Comparison of ENCODE assay signal across 15 cellular contexts in the genomic region with DNA sequence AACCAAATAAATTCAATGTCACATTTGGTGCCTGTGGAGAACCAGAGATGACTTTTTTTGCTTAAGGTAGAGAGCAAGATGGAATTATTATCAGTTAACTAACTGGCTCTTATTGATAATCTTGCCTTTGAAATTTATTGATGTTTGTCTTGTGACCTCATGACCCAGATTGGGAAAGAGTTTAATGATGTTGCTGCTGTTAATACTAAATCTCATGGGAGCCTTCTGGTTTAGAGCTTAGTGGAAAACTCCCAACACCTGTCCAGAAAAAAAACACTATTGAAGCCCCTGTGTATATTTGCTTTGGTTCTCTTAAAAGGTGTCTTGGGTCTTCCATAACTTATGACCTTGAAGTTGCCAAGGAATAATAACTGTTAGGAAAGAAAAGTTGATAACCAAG. TPM values are rescaled to one million over a fixed set of nuclear protein-coding genes. Genes with fewer than 3 reads are reported as not detected.
DNase-seq lines count a peak whose midpoint lies in the region; ATAC-seq and TF ChIP-seq lines count a peak whose summit lies in the region.
"Had no signal": no experiment of that assay in that cellular context is flagged by ENCODE, and none has a peak within 500 bp of the region (broad histone marks: within the 10 kb centered on the region; RNA-seq: fewer than 3 reads in every experiment).

No MANE protein-coding gene starts in this region.

- TF ChIP-seq CTCF in brain (conservative IDR thresholded peaks at IDR 0.05) (no peak), progenitor cell of endocrine pancreas (IDR thresholded peaks at IDR 0.05; ENCODE audit: unreplicated experiment) (no peak)

- H3K27ac Mint-ChIP-seq in activated CD4-positive, alpha-beta T cell treated with anti-CD3 and anti-CD28 coated beads for 36 hours: peak overlapping the region; percentile 73
- H3K27ac Mint-ChIP-seq in brain: peak overlapping the region in 3 of 5 experiments; percentile 3 to 30 (median 22)
- peak overlapping the region; percentile 49 for H3K27ac Mint-ChIP-seq in progenitor cell of endocrine pancreas
- H3K27ac Mint-ChIP-seq: HFFc6 had no signal

- no peak overlapping the region for H3K4me3 Mint-ChIP-seq in activated CD4-positive, alpha-beta T cell treated with anti-CD3 and anti-CD28 coated beads for 36 hours
- H3K4me3 Mint-ChIP-seq in brain (no peak overlapping the region), progenitor cell of endocrine pancreas (ENCODE audit: low read depth) (peak overlapping the region; percentile 22)
- H3K4me3 Mint-ChIP-seq: CD14-positive monocyte, HFFc6 had no signal

- CTCF ChIA-PET in activated CD4-positive, alpha-beta T cell treated with anti-CD3 and anti-CD28 coated beads for 36 hours (lab: Charles Lee): interaction anchor here (0.8 to 1.9 kb wide), 7 partner anchors 10 to 691 kb away, joined by 3 to 7 read pairs (median 4); a partner anchor contains a TSS

- POLR2A ChIA-PET in activated CD4-positive, alpha-beta T cell treated with anti-CD3 and anti-CD28 coated beads for 36 hours (lab: Charles Lee): interaction anchor here (0.6 to 1.2 kb wide), 3 partner anchors 10 to 92 kb away, joined by 3 to 6 read pairs (median 3); a partner anchor contains a TSS

- H3K36me3 Mint-ChIP-seq in activated CD4-positive, alpha-beta T cell treated with anti-CD3 and anti-CD28 coated beads for 36 hours (ENCODE audit: low read depth): peaks cover 75% of the 10 kb centered on the region
- H3K36me3 Mint-ChIP-seq in brain (peaks cover 57% of the 10 kb centered on the region), progenitor cell of endocrine pancreas (ENCODE audit: insufficient read depth) (peaks cover 39% of the 10 kb centered on the region)

- intact Hi-C loops in activated CD4-positive, alpha-beta T cell treated with anti-CD3 and anti-CD28 coated beads for 36 hours (cut with DNase I, micrococcal nuclease): no loop called here

- H3K9me3 Mint-ChIP-seq in activated CD4-positive, alpha-beta T cell treated with anti-CD3 and anti-CD28 coated beads for 36 hours (ENCODE audit: low read depth): no peaks in the 10 kb centered on the region
- peaks cover 0 to 3% (median 0%) of the 10 kb centered on the region in 5 experiments for H3K9me3 Mint-ChIP-seq in brain
- H3K9me3 Mint-ChIP-seq in progenitor cell of endocrine pancreas (ENCODE audit: low read depth): no peaks in the 10 kb centered on the region
- H3K9me3 Mint-ChIP-seq: HFFc6, naive B cell had no signal

- H3K4me1 Mint-ChIP-seq in activated CD4-positive, alpha-beta T cell treated with anti-CD3 and anti-CD28 coated beads for 36 hours: peaks cover 50% of the 10 kb centered on the region
- H3K4me1 Mint-ChIP-seq in brain (peaks cover 26% of the 10 kb centered on the region), progenitor cell of endocrine pancreas (ENCODE audit: low read depth) (peaks cover 33% of the 10 kb centered on the region)

- no peak for DNase-seq in activated CD4-positive, alpha-beta T cell treated with anti-CD3 and anti-CD28 coated beads for 36 hours
- no peak for DNase-seq in activated CD4-positive, alpha-beta T cell treated with anti-CD3 and anti-CD28 coated beads, Interleukin-2, amount 50 U/mL, for 4 hours
- DNase-seq in progenitor cell of endocrine pancreas (ENCODE audit: low spot score, unreplicated experiment) (no peak), HCEC 1CT (no peak)
- DNase-seq: activated CD8-positive, alpha-beta memory T cell treated with anti-CD3 and anti-CD28 coated beads, Interleukin-2, amount 50 U/mL, for 48 hours; amniotic stem cell; HFFc6; naive B cell; NCI-H1694; NCI-H510A; OCI-M1; WERI-Rb-1 had no signal

- no peaks in the 10 kb centered on the region for H3K27me3 Mint-ChIP-seq in activated CD4-positive, alpha-beta T cell treated with anti-CD3 and anti-CD28 coated beads for 36 hours
- H3K27me3 Mint-ChIP-seq in brain: no peaks in the 10 kb centered on the region
- H3K27me3 Mint-ChIP-seq in progenitor cell of endocrine pancreas: no peaks in the 10 kb centered on the region
- H3K27me3 Mint-ChIP-seq: naive B cell had no signal

- no peak for ATAC-seq in activated CD4-positive, alpha-beta T cell treated with anti-CD3 and anti-CD28 coated beads for 36 hours
- ATAC-seq in HG03280 (IDR thresholded peaks at IDR 0.05; ENCODE audit: unreplicated experiment): no peak

RNA-seq across cellular contexts. Expression of a gene that starts 10.0 kb away (rescaled TPM):
- 10 to 100 TPM; 85.1 to 91.4 TPM for total RNA-seq in activated CD4-positive, alpha-beta T cell treated with anti-CD3 and anti-CD28 coated beads for 36 hours
- polyA plus RNA-seq in brain (ENCODE audit: insufficient read depth, low read depth, low replicate concordance): 85.1 TPM
- total RNA-seq in progenitor cell of endocrine pancreas: 128 and 129 TPM in 2 replicates

RNA-seq across cellular contexts. Expression of a gene that starts 14.7 kb away (rescaled TPM):
- 10 to 100 TPM; 34.2 to 38.4 TPM for total RNA-seq in activated CD4-positive, alpha-beta T cell treated with anti-CD3 and anti-CD28 coated beads for 36 hours
- polyA plus RNA-seq in brain (ENCODE audit: insufficient read depth, low read depth, low replicate concordance): 72.3 TPM
- total RNA-seq in progenitor cell of endocrine pancreas: 38.0 and 42.3 TPM in 2 replicates

RNA-seq across cellular contexts. Expression of a gene that starts 15.6 kb away (rescaled TPM):
- total RNA-seq in activated CD4-positive, alpha-beta T cell treated with anti-CD3 and anti-CD28 coated beads for 36 hours: not detected
- 570 TPM for polyA plus RNA-seq in brain (ENCODE audit: insufficient read depth, low read depth, low replicate concordance)
- 0.80 TPM in 1 of 2 replicates, not detected in the other for total RNA-seq in progenitor cell of endocrine pancreas
- polyA plus RNA-seq: CD14-positive monocyte had no signal

RNA-seq across cellular contexts. Expression of a gene that starts 16.5 kb away (rescaled TPM):
- 1 to 10 TPM; 5.4 TPM for total RNA-seq in activated CD4-positive, alpha-beta T cell treated with anti-CD3 and anti-CD28 coated beads for 36 hours
- polyA plus RNA-seq in brain (ENCODE audit: insufficient read depth, low read depth, low replicate concordance): 198 TPM
- total RNA-seq in progenitor cell of endocrine pancreas: 63.6 and 67.5 TPM in 2 replicates

RNA-seq across cellular contexts. Expression of a gene that starts 27.0 kb away (rescaled TPM):
- total RNA-seq in activated CD4-positive, alpha-beta T cell treated with anti-CD3 and anti-CD28 coated beads for 36 hours: 100 to 1,000 TPM; 325 to 435 TPM
- 373 TPM for polyA plus RNA-seq in brain (ENCODE audit: insufficient read depth, low read depth, low replicate concordance)
- total RNA-seq in progenitor cell of endocrine pancreas: 261 and 262 TPM in 2 replicates

Comparison
In these comparisons a context has a peak if more than half of its experiments do, and no peak if none do; other contexts are left out.
1. H3K27ac Mint-ChIP-seq: peak in every context shown above with its lines; median percentile 73 in activated CD4-positive, alpha-beta T cell treated with anti-CD3 and anti-CD28 coated beads for 36 hours; 49 in progenitor cell of endocrine pancreas; 22 in brain.